Comparison of ENCODE assay signal across 17 cellular contexts in the genomic region with DNA sequence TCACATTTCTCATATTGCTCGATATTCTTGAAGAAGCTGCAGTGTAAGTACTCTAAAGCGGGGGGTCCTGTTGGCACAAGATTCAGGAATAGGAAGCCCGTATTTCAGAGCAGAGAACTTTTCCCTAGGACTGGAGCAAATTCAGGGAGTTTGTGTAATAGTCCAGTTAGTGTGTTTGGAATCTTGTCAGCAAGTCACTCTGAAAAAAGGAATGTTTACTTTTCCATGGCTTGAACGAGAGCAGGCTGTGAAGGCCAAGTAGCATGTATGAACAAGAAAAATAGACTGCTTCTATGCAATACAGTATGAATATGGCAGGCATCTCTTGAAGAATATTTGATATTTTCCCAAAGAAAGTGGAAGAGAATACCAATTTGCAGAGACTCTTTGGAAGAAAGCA. TPM values are rescaled to one million over a fixed set of nuclear protein-coding genes. Genes with fewer than 3 reads are reported as not detected.
A peak's percentile ranks its signal among the peaks of the same experiment; 100 is the strongest.
DNase-seq lines count a peak whose midpoint lies in the region; ATAC-seq, FAIRE-seq and TF ChIP-seq lines count a peak whose summit lies in the region.
"Had no signal": no experiment of that assay in that cellular context is flagged by ENCODE, and none has a peak within 500 bp of the region (broad histone marks: within the 10 kb centered on the region; RNA-seq: fewer than 3 reads in every experiment).

No MANE protein-coding gene starts in this region.

- H3K4me3 Mint-ChIP-seq in stimulated activated naive B cell treated with anti-CD40 and anti-IgM and Interleukin-4, amounts not matched to agents 10 μg/mL and 1 μg/mL and 100 μg/mL, for 72 hours, result no peak overlapping the region
- H3K4me3 Mint-ChIP-seq: activated naive CD8-positive, alpha-beta T cell treated with anti-CD3 and anti-CD28 coated beads, Interleukin-2, amount 50 U/mL, for 24 hours; activated T-helper 1 cell treated with anti-CD3 and anti-CD28 coated beads, Interleukin-12 subunit alpha, Interleukin-12 subunit beta, Interleukin-2, Interleukin-4 antibody, amounts not matched to agents 30 ng/mL and 10 ng/mL and 1 ng/mL, durations not matched to agents 14 hours and 24 hours and 36 hours had no signal

- H3K27me3 ChIP-seq in bronchial epithelial cell (ENCODE audit: control insufficient read depth, insufficient read depth, low read length) (no peaks in the 10 kb centered on the region), fibroblast of lung (ENCODE audit: control insufficient read depth, insufficient read depth, low read length) (no peaks in the 10 kb centered on the region), lower lobe of right lung (ENCODE audit: low read depth) (no peaks in the 10 kb centered on the region), tibial artery (no peaks in the 10 kb centered on the region)
- H3K27me3 ChIP-seq: BLaER1 treated with 17β-estradiol and CSF1 and Interleukin-3, amounts not matched to agents 10 nM and 100 nM had no signal

- intact Hi-C loops in lower lobe of right lung (cut with DNase I) (no loop called here), tibial artery (cut with DNase I; ENCODE audit: low total_unique reads) (no loop called here)

- H3K4me3 ChIP-seq in bronchial epithelial cell (ENCODE audit: low read depth, low read length) (no peak overlapping the region), fibroblast of lung (replicated peaks in 1 of 4; ENCODE audit: control extremely low read depth in 1 of 4, insufficient read depth in 1 of 4, low read depth in 3 of 4, low read length in 4 of 4) (no peak overlapping the region), lower lobe of right lung (no peak overlapping the region), tibial artery (peak overlapping the region in 1 of 2 donors; percentile 6)
- H3K4me3 ChIP-seq: BLaER1 treated with 17β-estradiol and CSF1 and Interleukin-3, amounts not matched to agents 10 nM and 100 nM had no signal

- no peak overlapping the region for H2AFZ ChIP-seq in fibroblast of lung (ENCODE audit: low read length)

- H3K36me3 ChIP-seq in bronchial epithelial cell (ENCODE audit: control insufficient read depth, insufficient read depth, low read length) (peaks cover 4% of the 10 kb centered on the region), fibroblast of lung (ENCODE audit: control insufficient read depth, insufficient read depth, low read length) (peaks cover 5% of the 10 kb centered on the region), lower lobe of right lung (peaks cover 74% of the 10 kb centered on the region), tibial artery (peaks cover 0 to 51% (median 34%) of the 10 kb centered on the region in 3 donors)

- H3K9ac ChIP-seq in fibroblast of lung (ENCODE audit: insufficient read depth, low read length), result no peak overlapping the region
- H3K9ac ChIP-seq: BLaER1 treated with 17β-estradiol and CSF1 and Interleukin-3, amounts not matched to agents 10 nM and 100 nM had no signal

- TF ChIP-seq CTCF in bronchial epithelial cell (IDR thresholded peaks at IDR 0.05; ENCODE audit: insufficient read depth, low read length, severe bottlenecking) (no peak), fibroblast of lung (conservative IDR thresholded peaks at IDR 0.05 in 1 of 2, IDR thresholded peaks at IDR 0.05 in 1 of 2; ENCODE audit: low read depth in 1 of 2, low read length in 2 of 2) (no peak), lower lobe of right lung (IDR thresholded peaks at IDR 0.05) (no peak), tibial artery (IDR thresholded peaks at IDR 0.05) (no peak)

- no peak overlapping the region for H3K27ac ChIP-seq in fibroblast of lung (ENCODE audit: insufficient read depth, low read length)
- no peak overlapping the region for H3K27ac ChIP-seq in lower lobe of right lung
- H3K27ac ChIP-seq in tibial artery, result peak overlapping the region; percentile 43 to 70
- H3K27ac ChIP-seq: BLaER1 treated with 17β-estradiol and CSF1 and Interleukin-3, amounts not matched to agents 10 nM and 100 nM; VCaP had no signal

- no peak overlapping the region for H3K4me2 ChIP-seq in fibroblast of lung (ENCODE audit: extremely low read depth, insufficient read depth, low read length)
- H3K4me2 ChIP-seq: BLaER1 treated with 17β-estradiol and CSF1 and Interleukin-3, amounts not matched to agents 10 nM and 100 nM had no signal

- no peaks in the 10 kb centered on the region for H3K4me1 ChIP-seq in fibroblast of lung (ENCODE audit: control insufficient read depth, extremely low read depth, insufficient read depth, low read length)
- H3K4me1 ChIP-seq in lower lobe of right lung, result peaks cover 11% of the 10 kb centered on the region
- H3K4me1 ChIP-seq in tibial artery, result peaks cover 0 to 33% (median 10%) of the 10 kb centered on the region in 4 donors

- no peaks in the 10 kb centered on the region for H4K20me1 ChIP-seq in fibroblast of lung (ENCODE audit: control insufficient read depth, extremely low read depth, insufficient read depth, low read length)

- H3K79me2 ChIP-seq in fibroblast of lung (ENCODE audit: control insufficient read depth, insufficient read depth, low read length), result no peaks in the 10 kb centered on the region

- DNase-seq in bronchial epithelial cell (ENCODE audit: low read depth) (peak; percentile 74), fibroblast of lung (ENCODE audit: low read depth in 2 of 2) (peak; percentile 25 to 58), lower lobe of right lung (no peak), tibial artery (no peak)
- no peak for DNase-seq in stimulated activated naive B cell treated with anti-CD40 and anti-IgM and Interleukin-4, amounts not matched to agents 10 μg/mL and 1 μg/mL and 100 μg/mL, for 72 hours
- DNase-seq in activated CD4-positive, alpha-beta T cell treated with anti-CD3 and anti-CD28 coated beads, Interleukin-2, amount 50 U/mL, for 1 hour, result no peak
- DNase-seq: activated CD4-positive, alpha-beta T cell treated with anti-CD3 and anti-CD28 coated beads, Interleukin-2, amount 50 U/mL, for 48 hours; activated naive CD8-positive, alpha-beta T cell treated with anti-CD3 and anti-CD28 coated beads, Interleukin-2, amount 50 U/mL, for 24 hours; NCI-H2029; NCI-H446; stimulated activated CD4-positive, alpha-beta T cell treated with anti-CD3 and anti-CD28 coated beads, Interleukin-4, amount 100 ng/mL, for 4 hours; stimulated activated CD8-positive, alpha-beta memory T cell treated with anti-CD3 and anti-CD28 coated beads, Interleukin-4, amount 100 ng/mL, for 48 hours had no signal

- H3K9me3 ChIP-seq in fibroblast of lung (ENCODE audit: control insufficient read depth, insufficient read depth, low read depth, low read length), result no peaks in the 10 kb centered on the region
- H3K9me3 ChIP-seq in lower lobe of right lung, result no peaks in the 10 kb centered on the region
- H3K9me3 ChIP-seq in tibial artery, result no peaks in the 10 kb centered on the region
- H3K9me3 ChIP-seq: BLaER1 treated with 17β-estradiol and CSF1 and Interleukin-3, amounts not matched to agents 10 nM and 100 nM had no signal

- H3K27ac Mint-ChIP-seq in stimulated activated naive B cell treated with anti-CD40 and anti-IgM and Interleukin-4, amounts not matched to agents 10 μg/mL and 1 μg/mL and 100 μg/mL, for 72 hours, result no peak overlapping the region
- H3K27ac Mint-ChIP-seq: activated naive CD8-positive, alpha-beta T cell treated with anti-CD3 and anti-CD28 coated beads, Interleukin-2, amount 50 U/mL, for 24 hours; activated T-helper 1 cell treated with anti-CD3 and anti-CD28 coated beads, Interleukin-12 subunit alpha, Interleukin-12 subunit beta, Interleukin-2, Interleukin-4 antibody, amounts not matched to agents 30 ng/mL and 10 ng/mL and 1 ng/mL, durations not matched to agents 14 hours and 24 hours and 36 hours had no signal

- peaks cover 40 to 49% of the 10 kb centered on the region in 2 donors for H3K36me3 Mint-ChIP-seq in stimulated activated naive B cell treated with anti-CD40 and anti-IgM and Interleukin-4, amounts not matched to agents 10 μg/mL and 1 μg/mL and 100 μg/mL, for 72 hours

- FAIRE-seq in bronchial epithelial cell (lab: Jason Lieb, UNC), result no peak
- FAIRE-seq: keratinocyte had no signal

- H3K4me1 Mint-ChIP-seq in stimulated activated naive B cell treated with anti-CD40 and anti-IgM and Interleukin-4, amounts not matched to agents 10 μg/mL and 1 μg/mL and 100 μg/mL, for 72 hours, result peaks cover 5 to 13% of the 10 kb centered on the region in 2 donors

- no peaks in the 10 kb centered on the region for H3K27me3 Mint-ChIP-seq in stimulated activated naive B cell treated with anti-CD40 and anti-IgM and Interleukin-4, amounts not matched to agents 10 μg/mL and 1 μg/mL and 100 μg/mL, for 72 hours
- H3K27me3 Mint-ChIP-seq: activated naive CD8-positive, alpha-beta T cell treated with anti-CD3 and anti-CD28 coated beads, Interleukin-2, amount 50 U/mL, for 24 hours had no signal

- ATAC-seq in lower lobe of right lung (peak; percentile 43 to 44), HG03378 (IDR thresholded peaks at IDR 0.05; ENCODE audit: unreplicated experiment) (no peak)
- ATAC-seq in stimulated activated naive B cell treated with anti-CD40 and anti-IgM and Interleukin-4, amounts not matched to agents 10 μg/mL and 1 μg/mL and 100 μg/mL, for 72 hours (replicated peaks), result no peak
- ATAC-seq: activated naive CD8-positive, alpha-beta T cell treated with anti-CD3 and anti-CD28 coated beads, Interleukin-2, amount 50 U/mL, for 24 hours had no signal

- H3K9me3 Mint-ChIP-seq in stimulated activated naive B cell treated with anti-CD40 and anti-IgM and Interleukin-4, amounts not matched to agents 10 μg/mL and 1 μg/mL and 100 μg/mL, for 72 hours, result no peaks in the 10 kb centered on the region
- H3K9me3 Mint-ChIP-seq: activated naive CD8-positive, alpha-beta T cell treated with anti-CD3 and anti-CD28 coated beads, Interleukin-2, amount 50 U/mL, for 24 hours; activated T-helper 1 cell treated with anti-CD3 and anti-CD28 coated beads, Interleukin-12 subunit alpha, Interleukin-12 subunit beta, Interleukin-2, Interleukin-4 antibody, amounts not matched to agents 30 ng/mL and 10 ng/mL and 1 ng/mL, durations not matched to agents 14 hours and 24 hours and 36 hours had no signal

RNA-seq across cellular contexts. Expression of gene CDC123, which starts 39.8 kb away (rescaled TPM):
- 88.5 and 106 TPM in 2 replicates for total RNA-seq in bronchial epithelial cell
- 138 and 144 TPM in 2 replicates for total RNA-seq in fibroblast of lung
- polyA plus RNA-seq in fibroblast of lung, result 172 and 225 TPM in 2 replicates
- polyA plus RNA-seq in fibroblast of lung (2012), result 105 and 137 TPM in 2 replicates
- 91.7 and 180 TPM in 2 replicates for polyA minus RNA-seq in fibroblast of lung (ENCODE audit: low replicate concordance)
- 43.7 TPM for total RNA-seq in lower lobe of right lung

RNA-seq across cellular contexts. Expression of gene NUDT5, which starts 40.1 kb away (rescaled TPM):
- total RNA-seq in bronchial epithelial cell (51.2 and 68.4 TPM in 2 replicates), fibroblast of lung (58.0 and 58.8 TPM in 2 replicates), lower lobe of right lung (43.3 TPM)
- 69.4 and 89.1 TPM in 2 replicates for polyA plus RNA-seq in fibroblast of lung
- polyA plus RNA-seq in fibroblast of lung (2012), result 69.9 and 81.6 TPM in 2 replicates
- 8.9 and 17.5 TPM in 2 replicates for polyA minus RNA-seq in fibroblast of lung (ENCODE audit: low replicate concordance)

Comparison
In these comparisons a context has a peak if more than half of its experiments do, and no peak if none do; other contexts are left out.
1. DNase-seq: peak in bronchial epithelial cell (single experiment) and fibroblast of lung (2 of 2); none in lower lobe of right lung (single experiment), tibial artery (0 of 2), stimulated activated naive B cell treated with anti-CD40 and anti-IgM and Interleukin-4, amounts not matched to agents 10 μg/mL and 1 μg/mL and 100 μg/mL, for 72 hours (single experiment) and activated CD4-positive, alpha-beta T cell treated with anti-CD3 and anti-CD28 coated beads, Interleukin-2, amount 50 U/mL, for 1 hour (single experiment).
2. H3K27ac ChIP-seq: peak in tibial artery (2 of 2); none in fibroblast of lung (single experiment) and lower lobe of right lung (single experiment).
3. ATAC-seq: peak in lower lobe of right lung (2 of 2); none in HG03378 (single experiment) and stimulated activated naive B cell treated with anti-CD40 and anti-IgM and Interleukin-4, amounts not matched to agents 10 μg/mL and 1 μg/mL and 100 μg/mL, for 72 hours (0 of 2).